In genomic region chr5:56319281-56320242, GRCh38 we compare ENCODE assay signal across 12 cellular contexts.
DNase-seq lines count a peak whose midpoint lies in the region; ATAC-seq and TF ChIP-seq lines count a peak whose summit lies in the region.
"Had no signal": no experiment of that assay in that cellular context is flagged by ENCODE, and none has a peak within 500 bp of the region (broad histone marks: within the 10 kb centered on the region; RNA-seq: fewer than 3 reads in every experiment).

No MANE protein-coding gene starts in this region.

- H3K9me3 Mint-ChIP-seq in activated CD4-positive, alpha-beta T cell treated with anti-CD3 and anti-CD28 coated beads for 36 hours (ENCODE audit: low read depth) = no peaks in the 10 kb centered on the region
- H3K9me3 Mint-ChIP-seq in activated CD4-positive, alpha-beta T cell treated with anti-CD3 and anti-CD28 coated beads, Interleukin-2, amount 10 ng/mL, durations not matched to agents 24 days and 14 days = no peaks in the 10 kb centered on the region
- no peaks in the 10 kb centered on the region for H3K9me3 Mint-ChIP-seq in type B pancreatic cell
- H3K9me3 Mint-ChIP-seq in CD8-positive, alpha-beta memory T cell = no peaks in the 10 kb centered on the region

- POLR2A ChIA-PET in activated CD4-positive, alpha-beta T cell treated with anti-CD3 and anti-CD28 coated beads for 36 hours (lab: Charles Lee) = no interaction called here
- POLR2A ChIA-PET in CD8-positive, alpha-beta memory T cell (lab: Charles Lee) = no interaction called here

- H3K27me3 ChIP-seq in right cardiac atrium (ENCODE audit: control insufficient read depth, insufficient read depth) = no peaks in the 10 kb centered on the region
- no peaks in the 10 kb centered on the region for H3K27me3 ChIP-seq in CD8-positive, alpha-beta memory T cell (ENCODE audit: insufficient read depth, low read length, poor library complexity, severe bottlenecking)
- H3K27me3 ChIP-seq: spleen, tibial nerve had no signal

- CTCF ChIA-PET in activated CD4-positive, alpha-beta T cell treated with anti-CD3 and anti-CD28 coated beads for 36 hours (lab: Charles Lee) = interaction anchor here (0.5 kb wide), 1 partner anchor 37 kb away, joined by 3 read pairs; no protein-coding TSS in a partner anchor
- CTCF ChIA-PET in CD8-positive, alpha-beta memory T cell (lab: Charles Lee) = no interaction called here

- WGBS in right cardiac atrium = 49% methylated on average over 25 of the region's 25 CpGs

- no peak for TF ChIP-seq CTCF in type B pancreatic cell (conservative IDR thresholded peaks at IDR 0.05)

- H3K36me3 ChIP-seq in CD8-positive, alpha-beta memory T cell (ENCODE audit: insufficient read depth, low read length) = no peaks in the 10 kb centered on the region
- H3K36me3 ChIP-seq: spleen, tibial nerve, WERI-Rb-1 had no signal

- H3K36me3 Mint-ChIP-seq in activated CD4-positive, alpha-beta T cell treated with anti-CD3 and anti-CD28 coated beads for 36 hours (ENCODE audit: low read depth) = no peaks in the 10 kb centered on the region
- H3K36me3 Mint-ChIP-seq in activated CD4-positive, alpha-beta T cell treated with anti-CD3 and anti-CD28 coated beads, Interleukin-2, amount 10 ng/mL, durations not matched to agents 24 days and 14 days (ENCODE audit: low read depth) = no peaks in the 10 kb centered on the region
- H3K36me3 Mint-ChIP-seq in T-helper 17 cell (ENCODE audit: low read depth) = no peaks in the 10 kb centered on the region
- no peaks in the 10 kb centered on the region for H3K36me3 Mint-ChIP-seq in type B pancreatic cell
- H3K36me3 Mint-ChIP-seq in CD8-positive, alpha-beta memory T cell = no peaks in the 10 kb centered on the region

- H3K4me3 ChIP-seq in right cardiac atrium (ENCODE audit: low read length) = no peak overlapping the region
- no peak overlapping the region for H3K4me3 ChIP-seq in CD8-positive, alpha-beta memory T cell (ENCODE audit: low read length)
- H3K4me3 ChIP-seq: spleen, tibial nerve had no signal

- H3K27ac ChIP-seq in right cardiac atrium (ENCODE audit: low read length) = peak overlapping the region; percentile 54
- no peak overlapping the region for H3K27ac ChIP-seq in CD8-positive, alpha-beta memory T cell (ENCODE audit: low read depth, low read length)
- H3K27ac ChIP-seq: WERI-Rb-1 had no signal

- H3K4me1 Mint-ChIP-seq in activated CD4-positive, alpha-beta T cell treated with anti-CD3 and anti-CD28 coated beads for 36 hours = peaks cover 67% of the 10 kb centered on the region
- H3K4me1 Mint-ChIP-seq in activated CD4-positive, alpha-beta T cell treated with anti-CD3 and anti-CD28 coated beads, Interleukin-2, amount 10 ng/mL, durations not matched to agents 24 days and 14 days = peaks cover 25% of the 10 kb centered on the region
- H3K4me1 Mint-ChIP-seq in T-helper 17 cell (peaks cover 33% of the 10 kb centered on the region), type B pancreatic cell (ENCODE audit: unreplicated experiment) (peaks cover 11% of the 10 kb centered on the region)
- H3K4me1 Mint-ChIP-seq in CD8-positive, alpha-beta memory T cell = peaks cover 2 to 7% (median 4%) of the 10 kb centered on the region in 3 donors

- H3K27me3 Mint-ChIP-seq in activated CD4-positive, alpha-beta T cell treated with anti-CD3 and anti-CD28 coated beads for 36 hours = no peaks in the 10 kb centered on the region
- no peaks in the 10 kb centered on the region for H3K27me3 Mint-ChIP-seq in activated CD4-positive, alpha-beta T cell treated with anti-CD3 and anti-CD28 coated beads, Interleukin-2, amount 10 ng/mL, durations not matched to agents 24 days and 14 days
- H3K27me3 Mint-ChIP-seq in T-helper 17 cell (no peaks in the 10 kb centered on the region), type B pancreatic cell (no peaks in the 10 kb centered on the region)
- no peaks in the 10 kb centered on the region for H3K27me3 Mint-ChIP-seq in CD8-positive, alpha-beta memory T cell

- DNase-seq in activated CD4-positive, alpha-beta T cell treated with anti-CD3 and anti-CD28 coated beads for 36 hours = no peak
- DNase-seq in activated CD4-positive, alpha-beta T cell treated with anti-CD3 and anti-CD28 coated beads, Interleukin-2, amount 10 ng/mL, durations not matched to agents 24 days and 14 days = no peak
- DNase-seq in T-helper 17 cell (no peak), right cardiac atrium (peak; percentile 44 to 81 (median 67)), type B pancreatic cell (ENCODE audit: extremely low spot score, unreplicated experiment) (no peak), ureter (ENCODE audit: low spot score) (no peak), NCI-H1436 treated with DMSO at 0.1 percent for 48 hours (lab: John Stamatoyannopoulos, UW) (no peak)
- DNase-seq in CD8-positive, alpha-beta memory T cell = no peak
- DNase-seq: NCI-H1436, spleen, WERI-Rb-1 had no signal

- H3K4me3 Mint-ChIP-seq in activated CD4-positive, alpha-beta T cell treated with anti-CD3 and anti-CD28 coated beads for 36 hours = peak overlapping the region; percentile 19
- no peak overlapping the region for H3K4me3 Mint-ChIP-seq in activated CD4-positive, alpha-beta T cell treated with anti-CD3 and anti-CD28 coated beads, Interleukin-2, amount 10 ng/mL, durations not matched to agents 24 days and 14 days
- H3K4me3 Mint-ChIP-seq in T-helper 17 cell (peak overlapping the region; percentile 90), type B pancreatic cell (no peak overlapping the region)
- H3K4me3 Mint-ChIP-seq in CD8-positive, alpha-beta memory T cell = peak overlapping the region in 1 of 7 donors; percentile 8

- intact Hi-C loops in activated CD4-positive, alpha-beta T cell treated with anti-CD3 and anti-CD28 coated beads for 36 hours (cut with DNase I, micrococcal nuclease) = loop anchor here (10.0 kb wide), 2 partner anchors 325 to 1245 kb away; partner anchors contain the start of gene IL6ST (in 1 of the 2)
- intact Hi-C loops in activated CD4-positive, alpha-beta T cell treated with anti-CD3 and anti-CD28 coated beads, Interleukin-2, amount 10 ng/mL, durations not matched to agents 24 days and 14 days (cut with micrococcal nuclease) = loop anchor here (10.0 kb wide), 1 partner anchor 225 kb away; no protein-coding TSS in a partner anchor
- intact Hi-C loops in right cardiac atrium (cut with DNase I) = no loop called here

- no peaks in the 10 kb centered on the region for H3K4me1 ChIP-seq in right cardiac atrium (ENCODE audit: control insufficient read depth, insufficient read depth, low read length)
- H3K4me1 ChIP-seq in CD8-positive, alpha-beta memory T cell (ENCODE audit: insufficient read depth, low read length) = peaks cover 10% of the 10 kb centered on the region

- ATAC-seq in activated CD4-positive, alpha-beta T cell treated with anti-CD3 and anti-CD28 coated beads for 36 hours = no peak
- ATAC-seq in T-helper 17 cell (peak; percentile 24), right cardiac atrium (peak; percentile 56 to 65)

- no peak overlapping the region for H3K27ac Mint-ChIP-seq in activated CD4-positive, alpha-beta T cell treated with anti-CD3 and anti-CD28 coated beads for 36 hours
- H3K27ac Mint-ChIP-seq in activated CD4-positive, alpha-beta T cell treated with anti-CD3 and anti-CD28 coated beads, Interleukin-2, amount 10 ng/mL, durations not matched to agents 24 days and 14 days = no peak overlapping the region
- peak overlapping the region; percentile 94 for H3K27ac Mint-ChIP-seq in T-helper 17 cell
- peak overlapping the region; percentile 22 for H3K27ac Mint-ChIP-seq in type B pancreatic cell
- peak overlapping the region in 1 of 8 donors; percentile 59 for H3K27ac Mint-ChIP-seq in CD8-positive, alpha-beta memory T cell

- H3K9me3 ChIP-seq in T-helper 17 cell (ENCODE audit: control insufficient read depth, low read length, poor library complexity, severe bottlenecking) (no peaks in the 10 kb centered on the region), right cardiac atrium (ENCODE audit: control insufficient read depth, low read length) (no peaks in the 10 kb centered on the region)
- H3K9me3 ChIP-seq in CD8-positive, alpha-beta memory T cell (ENCODE audit: low read length) = no peaks in the 10 kb centered on the region
- H3K9me3 ChIP-seq: spleen, tibial nerve had no signal

Comparison
In these comparisons a context has a peak if more than half of its experiments do, and no peak if none do; other contexts are left out.
1. H3K4me3 Mint-ChIP-seq: peak in activated CD4-positive, alpha-beta T cell treated with anti-CD3 and anti-CD28 coated beads for 36 hours (single experiment) and T-helper 17 cell (single experiment); none in activated CD4-positive, alpha-beta T cell treated with anti-CD3 and anti-CD28 coated beads, Interleukin-2, amount 10 ng/mL, durations not matched to agents 24 days and 14 days (single experiment) and type B pancreatic cell (single experiment).
2. DNase-seq: peak in right cardiac atrium (3 of 3); none in activated CD4-positive, alpha-beta T cell treated with anti-CD3 and anti-CD28 coated beads for 36 hours (single experiment), activated CD4-positive, alpha-beta T cell treated with anti-CD3 and anti-CD28 coated beads, Interleukin-2, amount 10 ng/mL, durations not matched to agents 24 days and 14 days (single experiment), T-helper 17 cell (0 of 3), type B pancreatic cell (single experiment), ureter (single experiment), CD8-positive, alpha-beta memory T cell (0 of 5) and NCI-H1436 treated with DMSO at 0.1 percent for 48 hours (single experiment).
3. H3K27ac Mint-ChIP-seq: peak in T-helper 17 cell (single experiment) and type B pancreatic cell (single experiment); none in activated CD4-positive, alpha-beta T cell treated with anti-CD3 and anti-CD28 coated beads for 36 hours (single experiment) and activated CD4-positive, alpha-beta T cell treated with anti-CD3 and anti-CD28 coated beads, Interleukin-2, amount 10 ng/mL, durations not matched to agents 24 days and 14 days (single experiment).
4. intact Hi-C loops: an anchor here in activated CD4-positive, alpha-beta T cell treated with anti-CD3 and anti-CD28 coated beads for 36 hours (10.0 kb wide) and activated CD4-positive, alpha-beta T cell treated with anti-CD3 and anti-CD28 coated beads, Interleukin-2, amount 10 ng/mL, durations not matched to agents 24 days and 14 days (10.0 kb wide); none called in right cardiac atrium.